ENCODE assay signal across 1 cellular context in genomic region chr1:150696995-150697927, GRCh38.
TF ChIP-seq lines count a peak whose summit lies in the region.

TSS of gene GOLPH3L (minus strand) at chr1:150697154. CDS start at chr1:150694838, 2,316 bp downstream.

TF ChIP-seq in HepG2, 621 proteins besides CTCF, POLR2A, EP300 and RAD21 (continued from another document and continues in another):
- TF ChIP-seq PRDM15 (CRISPR knock-in tag; IDR thresholded peaks at IDR 0.05) (no peak), SRF (IDR thresholded peaks at IDR 0.05; ENCODE audit: low read depth, low read length) (peak; percentile 82), E2F2 (CRISPR knock-in tag; IDR thresholded peaks at IDR 0.05; ENCODE audit: borderline replicate concordance) (no peak), HNRNPK (IDR thresholded peaks at IDR 0.05; ENCODE audit: low read depth, low read length, poor library complexity, severe bottlenecking) (no peak), AHDC1 (CRISPR knock-in tag; IDR thresholded peaks at IDR 0.05; ENCODE audit: borderline replicate concordance) (no peak), EED (CRISPR knock-in tag; IDR thresholded peaks at IDR 0.05) (no peak), ZNF501 (CRISPR knock-in tag; IDR thresholded peaks at IDR 0.05) (no peak), ZNF138 (CRISPR knock-in tag; IDR thresholded peaks at IDR 0.05; ENCODE audit: low read depth) (no peak), ZNF510 (CRISPR knock-in tag; IDR thresholded peaks at IDR 0.05; ENCODE audit: low read depth) (no peak), ZNF850 (CRISPR knock-in tag; conservative IDR thresholded peaks at IDR 0.05) (no peak), ZNF749 (CRISPR knock-in tag; IDR thresholded peaks at IDR 0.05; ENCODE audit: borderline replicate concordance) (no peak), TEAD3 (CRISPR knock-in tag; optimal IDR thresholded peaks at IDR 0.05; ENCODE audit: borderline replicate concordance) (peak; percentile 48), DNMT1 (CRISPR knock-in tag; IDR thresholded peaks at IDR 0.05) (no peak), NR2C2 (CRISPR knock-in tag; IDR thresholded peaks at IDR 0.05; ENCODE audit: borderline replicate concordance) (no peak), ZNF350 (CRISPR knock-in tag; IDR thresholded peaks at IDR 0.05; ENCODE audit: borderline replicate concordance, low read depth) (no peak; the same call in 1 of the 2 replicates), ARNT2 (CRISPR knock-in tag; IDR thresholded peaks at IDR 0.05; ENCODE audit: low read depth) (no peak), GATA4 (IDR thresholded peaks at IDR 0.05; ENCODE audit: borderline replicate concordance, low read depth) (no peak), SOX5 (CRISPR knock-in tag; IDR thresholded peaks at IDR 0.05; ENCODE audit: borderline replicate concordance) (peak; percentile 10; the same call in 1 of the 2 replicates), ZKSCAN8 (CRISPR knock-in tag; IDR thresholded peaks at IDR 0.05; ENCODE audit: borderline replicate concordance) (no peak), ZSCAN25 (CRISPR knock-in tag; IDR thresholded peaks at IDR 0.05) (peak; percentile 24; the same call in 1 of the 2 replicates), ZNF274 (CRISPR knock-in tag; IDR thresholded peaks at IDR 0.05) (no peak), KAT8 (CRISPR knock-in tag; IDR thresholded peaks at IDR 0.05) (peak; percentile 90), MED8 (CRISPR knock-in tag; IDR thresholded peaks at IDR 0.05; ENCODE audit: insufficient replicate concordance) (no peak), MAFK (conservative IDR thresholded peaks at IDR 0.05 in 1 of 2, IDR thresholded peaks at IDR 0.05 in 1 of 2; ENCODE audit: low read length in 2 of 2) (peak; percentile 22 to 27; a peak in 1 of 4 replicates), MBD4 (IDR thresholded peaks at IDR 0.05; ENCODE audit: borderline replicate concordance, low read length) (no peak), ZNF597 (CRISPR knock-in tag; IDR thresholded peaks at IDR 0.05) (no peak), ZNF503 (CRISPR knock-in tag; IDR thresholded peaks at IDR 0.05) (no peak), ZNF841 (CRISPR knock-in tag; IDR thresholded peaks at IDR 0.05; ENCODE audit: borderline replicate concordance) (no peak), FOSL2 (CRISPR knock-in tag; IDR thresholded peaks at IDR 0.05) (0 out of 2 replicates have a peak, but pooled peaks have one; percentile 13), ZNF547 (CRISPR knock-in tag; IDR thresholded peaks at IDR 0.05) (no peak), PHB2 (IDR thresholded peaks at IDR 0.05; ENCODE audit: partially characterized antibody) (no peak), ZNF335 (CRISPR knock-in tag; IDR thresholded peaks at IDR 0.05) (no peak), ZNF703 (CRISPR knock-in tag; IDR thresholded peaks at IDR 0.05; ENCODE audit: borderline replicate concordance) (no peak), XBP1 (CRISPR knock-in tag; IDR thresholded peaks at IDR 0.05) (peak; percentile 63; the same call in 1 of the 2 replicates), ZBTB2 (CRISPR knock-in tag; IDR thresholded peaks at IDR 0.05; ENCODE audit: low read depth) (no peak), KDM3A (CRISPR knock-in tag; IDR thresholded peaks at IDR 0.05; ENCODE audit: low read depth) (no peak), FLYWCH1 (CRISPR knock-in tag; IDR thresholded peaks at IDR 0.05) (no peak)
- TF ChIP-seq, protein P1, sequence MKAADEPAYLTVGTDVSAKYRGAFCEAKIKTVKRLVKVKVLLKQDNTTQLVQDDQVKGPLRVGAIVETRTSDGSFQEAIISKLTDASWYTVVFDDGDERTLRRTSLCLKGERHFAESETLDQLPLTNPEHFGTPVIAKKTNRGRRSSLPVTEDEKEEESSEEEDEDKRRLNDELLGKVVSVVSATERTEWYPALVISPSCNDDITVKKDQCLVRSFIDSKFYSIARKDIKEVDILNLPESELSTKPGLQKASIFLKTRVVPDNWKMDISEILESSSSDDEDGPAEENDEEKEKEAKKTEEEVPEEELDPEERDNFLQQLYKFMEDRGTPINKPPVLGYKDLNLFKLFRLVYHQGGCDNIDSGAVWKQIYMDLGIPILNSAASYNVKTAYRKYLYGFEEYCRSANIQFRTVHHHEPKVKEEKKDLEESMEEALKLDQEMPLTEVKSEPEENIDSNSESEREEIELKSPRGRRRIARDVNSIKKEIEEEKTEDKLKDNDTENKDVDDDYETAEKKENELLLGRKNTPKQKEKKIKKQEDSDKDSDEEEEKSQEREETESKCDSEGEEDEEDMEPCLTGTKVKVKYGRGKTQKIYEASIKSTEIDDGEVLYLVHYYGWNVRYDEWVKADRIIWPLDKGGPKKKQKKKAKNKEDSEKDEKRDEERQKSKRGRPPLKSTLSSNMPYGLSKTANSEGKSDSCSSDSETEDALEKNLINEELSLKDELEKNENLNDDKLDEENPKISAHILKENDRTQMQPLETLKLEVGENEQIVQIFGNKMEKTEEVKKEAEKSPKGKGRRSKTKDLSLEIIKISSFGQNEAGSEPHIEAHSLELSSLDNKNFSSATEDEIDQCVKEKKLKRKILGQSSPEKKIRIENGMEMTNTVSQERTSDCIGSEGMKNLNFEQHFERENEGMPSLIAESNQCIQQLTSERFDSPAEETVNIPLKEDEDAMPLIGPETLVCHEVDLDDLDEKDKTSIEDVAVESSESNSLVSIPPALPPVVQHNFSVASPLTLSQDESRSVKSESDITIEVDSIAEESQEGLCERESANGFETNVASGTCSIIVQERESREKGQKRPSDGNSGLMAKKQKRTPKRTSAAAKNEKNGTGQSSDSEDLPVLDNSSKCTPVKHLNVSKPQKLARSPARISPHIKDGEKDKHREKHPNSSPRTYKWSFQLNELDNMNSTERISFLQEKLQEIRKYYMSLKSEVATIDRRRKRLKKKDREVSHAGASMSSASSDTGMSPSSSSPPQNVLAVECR (CRISPR knock-in tag; IDR thresholded peaks at IDR 0.05; ENCODE audit: borderline replicate concordance): peak; percentile 47; the same call in 1 of the 2 replicates
- TF ChIP-seq, protein P2, sequence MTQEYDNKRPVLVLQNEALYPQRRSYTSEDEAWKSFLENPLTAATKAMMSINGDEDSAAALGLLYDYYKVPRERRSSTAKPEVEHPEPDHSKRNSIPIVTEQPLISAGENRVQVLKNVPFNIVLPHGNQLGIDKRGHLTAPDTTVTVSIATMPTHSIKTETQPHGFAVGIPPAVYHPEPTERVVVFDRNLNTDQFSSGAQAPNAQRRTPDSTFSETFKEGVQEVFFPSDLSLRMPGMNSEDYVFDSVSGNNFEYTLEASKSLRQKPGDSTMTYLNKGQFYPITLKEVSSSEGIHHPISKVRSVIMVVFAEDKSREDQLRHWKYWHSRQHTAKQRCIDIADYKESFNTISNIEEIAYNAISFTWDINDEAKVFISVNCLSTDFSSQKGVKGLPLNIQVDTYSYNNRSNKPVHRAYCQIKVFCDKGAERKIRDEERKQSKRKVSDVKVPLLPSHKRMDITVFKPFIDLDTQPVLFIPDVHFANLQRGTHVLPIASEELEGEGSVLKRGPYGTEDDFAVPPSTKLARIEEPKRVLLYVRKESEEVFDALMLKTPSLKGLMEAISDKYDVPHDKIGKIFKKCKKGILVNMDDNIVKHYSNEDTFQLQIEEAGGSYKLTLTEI (CRISPR knock-in tag; conservative IDR thresholded peaks at IDR 0.05): no peak
